ENCODE assay signal across 8 cellular contexts in the genomic region with DNA sequence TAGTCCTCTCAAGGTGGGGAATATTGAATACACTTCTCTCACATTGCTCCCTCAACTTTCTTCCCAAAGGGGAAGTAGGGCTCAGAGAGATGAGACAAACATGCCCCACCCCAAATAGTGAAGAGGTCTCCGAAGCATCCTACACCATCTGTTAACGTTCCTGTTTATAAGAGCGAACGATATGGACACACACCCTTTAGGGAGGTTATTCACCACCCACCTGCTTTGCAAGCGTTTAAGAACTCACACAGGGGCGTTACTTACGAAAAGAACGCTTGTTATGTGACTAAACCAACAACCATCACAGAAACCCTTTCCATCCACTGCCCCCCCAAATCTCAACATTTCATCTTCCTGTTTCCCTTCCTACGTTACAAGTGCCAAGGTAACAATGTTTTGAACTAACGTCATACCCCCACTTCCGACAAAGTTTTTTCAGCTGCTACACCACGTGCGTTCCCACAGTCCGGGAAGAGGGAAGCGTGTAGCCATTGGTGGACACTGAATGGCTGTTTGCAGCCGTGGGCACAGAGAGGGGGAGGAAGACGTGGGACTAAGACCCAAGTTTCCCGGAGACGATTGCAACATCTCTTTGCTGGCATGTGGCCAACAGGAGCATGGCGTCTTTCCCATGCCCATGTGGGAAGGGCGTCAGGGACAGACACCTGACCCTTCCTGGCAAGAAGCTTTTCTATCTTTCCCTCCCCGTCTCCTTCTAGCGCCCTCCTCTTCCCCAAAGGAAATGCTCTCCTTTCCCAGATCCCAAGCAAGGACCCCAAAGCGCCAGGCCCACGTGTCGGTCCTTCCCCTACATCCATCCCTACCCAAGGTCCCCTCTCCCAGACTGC. TPM values are rescaled to one million over a fixed set of nuclear protein-coding genes. Genes with fewer than 3 reads are reported as not detected.
A peak's percentile ranks its signal among the peaks of the same experiment; 100 is the strongest.
DNase-seq lines count a peak whose midpoint lies in the region; ATAC-seq and TF ChIP-seq lines count a peak whose summit lies in the region.

No MANE protein-coding gene starts in this region.

- H3K4me1 ChIP-seq in lower lobe of right lung = peaks cover 55% of the 10 kb centered on the region

- H3K36me3 ChIP-seq in lower lobe of right lung = no peaks in the 10 kb centered on the region

- TF ChIP-seq CTCF in lower lobe of right lung (IDR thresholded peaks at IDR 0.05) = no peak

- peak overlapping the region; percentile 91 for H3K4me3 ChIP-seq in lower lobe of right lung

- intact Hi-C loops in lower lobe of right lung (cut with DNase I) = no loop called here

- peak; percentile 35 for ATAC-seq in HG02759 (IDR thresholded peaks at IDR 0.05; ENCODE audit: unreplicated experiment)
- peak; percentile 95 to 96 for ATAC-seq in lower lobe of right lung

- DNase-seq in GM03348 (ENCODE audit: low spot score) (peak; percentile 87), NCI-H510A (lab: John Stamatoyannopoulos, UW) (peak; percentile 73), lower lobe of right lung (peak; percentile 91), NCI-H1694 treated with DMSO at 0.1 percent for 48 hours (lab: John Stamatoyannopoulos, UW) (no peak)
- peak; percentile 25 to 42 for DNase-seq in activated CD4-positive, alpha-beta T cell treated with anti-CD3 and anti-CD28 coated beads, Interleukin-2, amount 50 U/mL, for 24 hours (ENCODE audit: low read depth in 1 of 2, low spot score in 1 of 2)
- peak; percentile 34 for DNase-seq in effector CD4-positive, alpha-beta T cell
- DNase-seq in stimulated activated CD4-positive, alpha-beta T cell treated with anti-CD3 and anti-CD28 coated beads, TNF-alpha, amount 100 ng/mL, for 48 hours (ENCODE audit: low read depth in 3 of 3) = peak; percentile 27 to 31 (median 28)

- peak overlapping the region; percentile 98 for H3K27ac ChIP-seq in lower lobe of right lung

- no peaks in the 10 kb centered on the region for H3K27me3 ChIP-seq in lower lobe of right lung (ENCODE audit: low read depth)

- no peaks in the 10 kb centered on the region for H3K9me3 ChIP-seq in lower lobe of right lung

RNA-seq across cellular contexts. Expression of a gene that starts 1.2 kb away (rescaled TPM):
- 278 TPM for total RNA-seq in lower lobe of right lung

RNA-seq across cellular contexts. Expression of a gene that starts 48.0 kb away (rescaled TPM):
- 0.53 TPM for total RNA-seq in lower lobe of right lung
